Comparison of ENCODE assay signal across 24 cellular contexts in the genomic region with DNA sequence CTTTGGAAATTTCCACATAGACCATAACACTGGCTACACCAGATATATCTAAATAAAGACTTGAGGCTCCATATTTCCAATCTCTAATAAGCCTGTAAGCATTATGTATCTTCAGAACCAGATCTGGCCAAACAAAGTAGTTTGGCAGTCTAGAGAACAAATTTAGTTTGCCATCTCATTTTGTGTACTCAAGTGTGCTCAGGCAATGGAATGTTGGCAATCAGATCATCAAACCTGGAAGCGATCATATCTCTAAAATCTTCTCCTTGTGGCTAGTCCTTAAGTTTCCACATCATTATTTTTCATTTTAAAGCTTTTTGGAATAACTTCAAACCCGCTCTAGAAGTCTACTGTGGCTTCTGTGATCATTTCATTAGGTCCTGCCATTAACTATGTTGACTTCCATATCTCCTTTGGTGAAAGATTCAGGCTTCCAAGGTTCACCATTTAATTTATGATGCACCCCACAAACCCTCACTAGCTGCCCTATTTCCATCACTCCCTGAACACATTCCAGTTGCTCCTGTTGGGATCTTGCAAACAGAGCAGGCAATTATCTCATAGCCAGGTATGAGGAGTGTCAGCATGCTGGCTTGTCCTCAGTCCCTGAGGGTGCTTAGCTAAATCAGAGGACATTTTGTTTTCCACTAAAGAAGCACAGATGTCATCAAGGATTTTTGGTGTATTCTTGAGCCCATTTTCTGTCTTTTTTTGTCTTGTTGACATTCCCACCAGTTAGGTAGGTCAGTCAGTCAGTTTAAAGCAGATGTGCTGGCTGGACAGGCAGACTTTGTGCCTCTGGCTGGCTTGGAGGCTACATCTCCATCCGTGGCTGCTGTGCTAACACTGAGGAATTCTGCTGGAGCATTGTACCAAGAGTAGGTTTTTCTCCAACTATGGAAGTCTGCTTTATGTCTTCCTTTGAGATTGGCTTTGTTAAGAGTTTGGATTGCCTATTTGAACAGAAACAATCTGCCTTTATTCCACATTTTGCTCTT. TPM values are rescaled to one million over a fixed set of nuclear protein-coding genes. Genes with fewer than 3 reads are reported as not detected.
DNase-seq lines count a peak whose midpoint lies in the region; ATAC-seq, FAIRE-seq and TF ChIP-seq lines count a peak whose summit lies in the region.
"Had no signal": no experiment of that assay in that cellular context is flagged by ENCODE, and none has a peak within 500 bp of the region (broad histone marks: within the 10 kb centered on the region; RNA-seq: fewer than 3 reads in every experiment).

No MANE protein-coding gene starts in this region.

- H3K4me2 ChIP-seq in PC-3 (ENCODE audit: low read length) = no peak overlapping the region
- H3K4me2 ChIP-seq in HepG2 (ENCODE audit: low read depth, low read length) = no peak overlapping the region
- H3K4me2 ChIP-seq: KMS-11 had no signal

- TF ChIP-seq RAD21 in HepG2 (CRISPR knock-in tag; IDR thresholded peaks at IDR 0.05) = no peak

- H3K27me3 ChIP-seq in PC-3 (ENCODE audit: low read length) = no peaks in the 10 kb centered on the region
- H3K27me3 ChIP-seq in HepG2 (ENCODE audit: control insufficient read depth in 1 of 2, insufficient read depth in 2 of 2, low read length in 2 of 2) = no peaks in the 10 kb centered on the region

- H3K4me3 ChIP-seq in PC-3 (ENCODE audit: low read length) (no peak overlapping the region), HepG2 (replicated peaks in 1 of 3; ENCODE audit: insufficient read depth in 1 of 3, low read depth in 2 of 3, low read length in 3 of 3) (no peak overlapping the region)
- H3K4me3 ChIP-seq: GM23248 had no signal

- TF ChIP-seq EP300 in HepG2 (IDR thresholded peaks at IDR 0.05; ENCODE audit: low read depth in 2 of 2, low read length in 2 of 2) (no peak), HepG2 (CRISPR knock-in tag; IDR thresholded peaks at IDR 0.05; ENCODE audit: borderline replicate concordance) (no peak)

- WGBS in HepG2 (ENCODE audit: low lambda C conversion rate) = 14% methylated on average over 3 of the region's 3 CpGs

- peak; percentile 8 for FAIRE-seq in HepG2 (lab: Jason Lieb, UNC)

- no peaks in the 10 kb centered on the region for H3K9me2 ChIP-seq in PC-3 (replicated peaks; ENCODE audit: low read length)

- H3K79me2 ChIP-seq in PC-3 (ENCODE audit: low read length) (no peaks in the 10 kb centered on the region), HepG2 (ENCODE audit: insufficient read depth, low read length) (no peaks in the 10 kb centered on the region)

- H3K36me3 ChIP-seq in PC-3 (ENCODE audit: low read depth, low read length) = no peaks in the 10 kb centered on the region
- no peaks in the 10 kb centered on the region for H3K36me3 ChIP-seq in HepG2 (replicated peaks in 1 of 2; ENCODE audit: control insufficient read depth in 1 of 2, insufficient read depth in 2 of 2, low read length in 2 of 2)

- no peak for TF ChIP-seq CTCF in C4-2B (conservative IDR thresholded peaks at IDR 0.05)
- TF ChIP-seq CTCF in PC-3 (conservative IDR thresholded peaks at IDR 0.05; ENCODE audit: low read depth, low read length) = no peak
- TF ChIP-seq CTCF in HepG2 (CRISPR knock-in tag; IDR thresholded peaks at IDR 0.05) = no peak

- CTCF ChIA-PET in PC-3 (lab: Charles Lee) (no interaction called here), HepG2 (lab: Yijun Ruan, JAX; ENCODE audit: low intra/inter-chr PET ratio, low total read pairs) (no interaction called here)

- H2AFZ ChIP-seq in PC-3 (ENCODE audit: low read length) (no peak overlapping the region), HepG2 (ENCODE audit: low read length) (no peak overlapping the region)
- H2AFZ ChIP-seq: GM23248 had no signal

- H3K9ac ChIP-seq in PC-3 (ENCODE audit: low read length) (no peak overlapping the region), HepG2 (ENCODE audit: insufficient read depth, low read depth, low read length) (no peak overlapping the region)
- H3K9ac ChIP-seq: GM23248, KMS-11 had no signal

- H3F3A ChIP-seq in PC-3 (ENCODE audit: low read length, unreplicated experiment) = no peaks in the 10 kb centered on the region

- peak overlapping the region; percentile 61 for H3K27ac ChIP-seq in C4-2B
- no peak overlapping the region for H3K27ac ChIP-seq in PC-3 (ENCODE audit: low read length)
- no peak overlapping the region for H3K27ac ChIP-seq in HepG2 (ENCODE audit: extremely low read length, insufficient read depth, low read length)
- H3K27ac ChIP-seq: GM23248, KMS-11, RWPE1 had no signal

- in situ Hi-C loops in HepG2 (cut with HindIII; ENCODE audit: extremely low pct_ligation_motif_present, low pct_unique_long_range_greater_than_20kb) = no loop called here

- intact Hi-C loops in PC-3 (cut with micrococcal nuclease) (no loop called here), HepG2 (cut with micrococcal nuclease; ENCODE audit: unreplicated experiment) (no loop called here), sciatic nerve (cut with DNase I) (no loop called here)

- no peaks in the 10 kb centered on the region for H4K20me1 ChIP-seq in PC-3 (ENCODE audit: low read length)
- H4K20me1 ChIP-seq in HepG2 (ENCODE audit: insufficient read depth, low read length) = no peaks in the 10 kb centered on the region

- H3K4me1 ChIP-seq in PC-3 (ENCODE audit: insufficient read depth, low read length) (no peaks in the 10 kb centered on the region), HepG2 (ENCODE audit: insufficient read depth, low read length) (no peaks in the 10 kb centered on the region)

- BruUV-seq in PC-3 (replicated peaks; lab: Mats Ljungman, UMichigan) = no TSS peak
- no TSS peak for BruUV-seq in HepG2 (replicated peaks; lab: Mats Ljungman, UMichigan)

- DNase-seq in PC-3 (peak; percentile 21), HepG2 (ENCODE audit: low spot score) (no peak), sciatic nerve (ENCODE audit: low spot score) (no peak), amniotic stem cell (lab: John Stamatoyannopoulos, UW) (no peak)
- DNase-seq in stimulated activated CD4-positive, alpha-beta T cell treated with anti-CD3 and anti-CD28 coated beads, Interleukin-15, amount 100 ng/mL, for 24 hours = no peak
- DNase-seq: Calu3, DMS153, GM23248, H9, IMR-90, NCI-H1092 treated with DMSO at 0.1 percent for 48 hours, NCI-H1436, NCI-H187, NCI-H2081 treated with DMSO at 0.1 percent for 48 hours, NCI-H2171, NCI-H226, NCI-H510A, NCI-H69, SHP77 had no signal

- TF ChIP-seq POLR2A in HepG2 (IDR thresholded peaks at IDR 0.05; ENCODE audit: insufficient read depth in 1 of 2, low read depth in 2 of 2, low read length in 2 of 2) = no peak

- POLR2A ChIA-PET in PC-3 (lab: Charles Lee; ENCODE audit: unreplicated experiment) = no interaction called here
- POLR2A ChIA-PET in HepG2 (lab: Yijun Ruan, JAX) = no interaction called here

- H3K9me3 ChIP-seq in PC-3 (ENCODE audit: low read length) = no peaks in the 10 kb centered on the region
- no peaks in the 10 kb centered on the region for H3K9me3 ChIP-seq in HepG2 (ENCODE audit: low read length)

- ATAC-seq in PC-3 (no peak), HepG2 (peak; percentile 62), sciatic nerve (peak; percentile 43), HG02981 (IDR thresholded peaks at IDR 0.05; ENCODE audit: unreplicated experiment) (no peak)
- ATAC-seq: Panc1 had no signal

TF ChIP-seq in HepG2, 621 proteins besides CTCF, POLR2A, EP300 and RAD21 (continues in another document):
- TF ChIP-seq MEIS1 (CRISPR knock-in tag; IDR thresholded peaks at IDR 0.05; ENCODE audit: borderline replicate concordance) = no peak
- TF ChIP-seq, protein P1, sequence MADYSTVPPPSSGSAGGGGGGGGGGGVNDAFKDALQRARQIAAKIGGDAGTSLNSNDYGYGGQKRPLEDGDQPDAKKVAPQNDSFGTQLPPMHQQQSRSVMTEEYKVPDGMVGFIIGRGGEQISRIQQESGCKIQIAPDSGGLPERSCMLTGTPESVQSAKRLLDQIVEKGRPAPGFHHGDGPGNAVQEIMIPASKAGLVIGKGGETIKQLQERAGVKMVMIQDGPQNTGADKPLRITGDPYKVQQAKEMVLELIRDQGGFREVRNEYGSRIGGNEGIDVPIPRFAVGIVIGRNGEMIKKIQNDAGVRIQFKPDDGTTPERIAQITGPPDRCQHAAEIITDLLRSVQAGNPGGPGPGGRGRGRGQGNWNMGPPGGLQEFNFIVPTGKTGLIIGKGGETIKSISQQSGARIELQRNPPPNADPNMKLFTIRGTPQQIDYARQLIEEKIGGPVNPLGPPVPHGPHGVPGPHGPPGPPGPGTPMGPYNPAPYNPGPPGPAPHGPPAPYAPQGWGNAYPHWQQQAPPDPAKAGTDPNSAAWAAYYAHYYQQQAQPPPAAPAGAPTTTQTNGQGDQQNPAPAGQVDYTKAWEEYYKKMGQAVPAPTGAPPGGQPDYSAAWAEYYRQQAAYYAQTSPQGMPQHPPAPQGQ (CRISPR knock-in tag; IDR thresholded peaks at IDR 0.05; ENCODE audit: borderline replicate concordance) = no peak

RNA-seq across cellular contexts. Expression of a gene that starts 46.3 kb away (rescaled TPM):
- 48.0 and 62.5 TPM in 2 replicates for total RNA-seq in PC-3 (2014; rRNA removed)
- total RNA-seq in HepG2 (2016; rRNA removed; fragmentation: Illumina TruSeq; extraction: Trizol) = 74.1 and 106 TPM in 2 replicates
- total RNA-seq in HepG2 (2016; cell fraction: cytosol; rRNA removed; fragmentation: Illumina TruSeq; extraction: Trizol; ENCODE audit: low read depth) = 6.7 and 7.8 TPM in 2 replicates
- 78.8 and 111 TPM in 2 replicates for total RNA-seq in HepG2 (2016; cell fraction: insoluble cytoplasmic fraction; rRNA removed; fragmentation: Illumina TruSeq; extraction: Trizol)
- 18.3 and 22.3 TPM in 2 replicates for total RNA-seq in HepG2 (2016; cell fraction: membrane; rRNA removed; fragmentation: Illumina TruSeq; extraction: Trizol)
- 104 and 105 TPM in 2 replicates for total RNA-seq in HepG2 (2016; cell fraction: nucleus; rRNA removed; fragmentation: Illumina TruSeq; extraction: Trizol)
- 54.5 and 63.0 TPM in 2 replicates for polyA plus RNA-seq in HepG2 (2011; rRNA removed)
- polyA plus RNA-seq in HepG2 (2011; cell fraction: cytosol; rRNA removed) = 11.8 and 17.9 TPM in 2 replicates
- polyA plus RNA-seq in HepG2 (2011; cell fraction: nucleus; rRNA removed) = 60.9 and 85.0 TPM in 2 replicates
- polyA plus RNA-seq in HepG2 (2012) = 34.1 and 68.0 TPM in 2 replicates
- polyA plus RNA-seq in HepG2 (2016; cell fraction: cytosol; fragmentation: Illumina TruSeq; extraction: Trizol; ENCODE audit: low read depth) = 2.4 and 2.5 TPM in 2 replicates
- polyA plus RNA-seq in HepG2 (2016; cell fraction: insoluble cytoplasmic fraction; fragmentation: Illumina TruSeq; extraction: Trizol; ENCODE audit: low read depth) = 68.6 and 69.2 TPM in 2 replicates
- polyA plus RNA-seq in HepG2 (2016; cell fraction: membrane; fragmentation: Illumina TruSeq; extraction: Trizol; ENCODE audit: low read depth) = 5.7 and 7.8 TPM in 2 replicates
- polyA plus RNA-seq in HepG2 (2016; cell fraction: nucleus; fragmentation: Illumina TruSeq; extraction: Trizol; ENCODE audit: insufficient read depth, low read depth) = 100 and 103 TPM in 2 replicates
- polyA minus RNA-seq in HepG2 (2011; rRNA and poly(A)+ RNA removed; ENCODE audit: low replicate concordance) = 46.4 and 64.2 TPM in 2 replicates
- 20.1 and 21.0 TPM in 2 replicates for polyA minus RNA-seq in HepG2 (2011; cell fraction: cytosol; rRNA and poly(A)+ RNA removed)
- 240 and 258 TPM in 2 replicates for polyA minus RNA-seq in HepG2 (2011; cell fraction: nucleus; rRNA and poly(A)+ RNA removed)
- total RNA-seq in sciatic nerve = 31.5 TPM

Comparison
In these comparisons a context has a peak if more than half of its experiments do, and no peak if none do; other contexts are left out.
1. ATAC-seq: peak in HepG2 (single experiment) and sciatic nerve (single experiment); none in PC-3 (single experiment) and HG02981 (single experiment).